10 cellular contexts compared by ENCODE assay signal in the genomic region with DNA sequence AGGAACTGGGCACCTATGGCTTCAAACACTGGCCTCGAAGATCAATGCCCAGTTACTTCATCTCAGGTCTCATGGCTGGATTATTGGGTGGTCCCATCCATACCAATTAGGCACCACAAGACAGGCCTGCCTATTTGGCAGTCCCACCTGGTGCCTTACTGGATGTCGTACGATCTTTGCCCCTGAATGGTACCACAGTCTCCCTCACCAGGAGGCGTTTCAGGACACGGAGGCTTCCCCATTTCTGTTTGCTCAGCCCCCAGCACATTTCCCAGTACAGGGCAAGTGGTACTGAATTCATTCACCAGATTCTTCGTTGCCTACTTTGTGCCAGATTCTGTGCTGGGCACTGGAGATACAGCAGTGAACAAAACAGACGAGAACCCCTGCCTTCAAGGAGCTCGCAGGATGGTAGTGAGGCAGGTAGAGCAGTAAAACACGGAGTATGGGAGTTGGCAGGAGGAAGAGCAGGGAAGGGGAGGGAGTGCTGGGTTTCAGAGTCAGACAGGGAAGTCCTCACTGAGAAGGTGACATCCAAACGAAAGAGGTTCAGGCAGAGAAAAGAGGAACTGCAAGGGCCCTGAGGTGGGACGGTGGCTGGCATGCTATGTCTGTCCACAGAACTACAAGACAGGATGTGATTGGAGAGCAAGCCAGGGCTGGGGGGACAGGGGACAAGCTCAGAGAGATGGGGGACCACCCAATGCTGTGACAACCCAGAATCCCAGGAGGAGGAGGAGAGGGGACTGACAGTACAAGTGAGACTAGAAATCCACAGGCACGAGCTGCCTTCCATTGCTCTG.
DNase-seq lines count a peak whose midpoint lies in the region; ATAC-seq, FAIRE-seq and TF ChIP-seq lines count a peak whose summit lies in the region.
"Had no signal": no experiment of that assay in that cellular context is flagged by ENCODE, and none has a peak within 500 bp of the region (broad histone marks: within the 10 kb centered on the region; RNA-seq: fewer than 3 reads in every experiment).

No MANE protein-coding gene starts in this region.

- H3K27ac Mint-ChIP-seq in CD4-positive, alpha-beta memory T cell: peak overlapping the region; percentile 94 to 99 (median 96)

- POLR2A ChIA-PET in CD4-positive, alpha-beta memory T cell (lab: Charles Lee; ENCODE audit: partially characterized antibody): interaction anchor here (11.3 kb wide), 1 partner anchor 22 kb away, joined by 332 read pairs; no protein-coding TSS in a partner anchor

- H3K4me1 ChIP-seq in CD4-positive, alpha-beta memory T cell (ENCODE audit: insufficient read depth, low read length): peaks cover 81% of the 10 kb centered on the region
- H3K4me1 ChIP-seq in kidney (ENCODE audit: control insufficient read depth in 1 of 2, insufficient read depth in 1 of 2, low read depth in 1 of 2, low read length in 2 of 2): peaks cover 45 to 65% of the 10 kb centered on the region in 2 donors

- H3K9me3 ChIP-seq in CD4-positive, alpha-beta memory T cell (ENCODE audit: control insufficient read depth in 1 of 2, low read length in 2 of 2): no peaks in the 10 kb centered on the region
- H3K9me3 ChIP-seq in kidney (ENCODE audit: control insufficient read depth in 1 of 2, low read length in 2 of 2): no peaks in the 10 kb centered on the region

- no peak for DNase-seq in CD4-positive, alpha-beta memory T cell
- DNase-seq in SIG-M5 treated with dmso at 0.1 percent for 504 hours (lab: John Stamatoyannopoulos, UW; ENCODE audit: unreplicated experiment) (peak; percentile 71), kidney (peak; percentile 68), activated gamma-delta T cell (lab: John Stamatoyannopoulos, UW) (no peak)
- DNase-seq: activated CD4-positive, CD25-positive, alpha-beta regulatory T cell; NCI-H187 treated with DMSO at 0.1 percent for 48 hours had no signal

- peak overlapping the region in 1 of 2 donors; percentile 44 for H3K9ac ChIP-seq in kidney (ENCODE audit: low read length in 2 of 2)

- H3K4me1 Mint-ChIP-seq in CD4-positive, alpha-beta memory T cell: peaks cover 61 to 86% (median 77%) of the 10 kb centered on the region in 4 donors

- no peaks in the 10 kb centered on the region for H3K36me3 ChIP-seq in CD4-positive, alpha-beta memory T cell (ENCODE audit: insufficient read depth, low read length)
- no peaks in the 10 kb centered on the region for H3K36me3 ChIP-seq in kidney (ENCODE audit: control insufficient read depth in 1 of 2, insufficient read depth in 2 of 2, low read length in 2 of 2)

- peak overlapping the region; percentile 23 to 92 (median 72) for H3K4me3 Mint-ChIP-seq in CD4-positive, alpha-beta memory T cell

- ATAC-seq in GM21381 (IDR thresholded peaks at IDR 0.05; ENCODE audit: unreplicated experiment) (peak; percentile 18), GM18873 (IDR thresholded peaks at IDR 0.05; ENCODE audit: low FRiP score, unreplicated experiment) (no peak), HG03571 (IDR thresholded peaks at IDR 0.05; ENCODE audit: unreplicated experiment) (no peak), GM18520 (IDR thresholded peaks at IDR 0.05; ENCODE audit: unreplicated experiment) (no peak)

- H3K4me3 ChIP-seq in CD4-positive, alpha-beta memory T cell (ENCODE audit: low read length in 2 of 2): no peak overlapping the region
- no peak overlapping the region for H3K4me3 ChIP-seq in kidney (ENCODE audit: low read length in 2 of 2)

- CTCF ChIA-PET in CD4-positive, alpha-beta memory T cell (lab: Charles Lee; ENCODE audit: partially characterized antibody): interaction anchor here (1.0 to 6.3 kb wide), 4 partner anchors 10 to 54 kb away, joined by 3 to 51 read pairs (median 4); no protein-coding TSS in a partner anchor

- no peaks in the 10 kb centered on the region for H3K27me3 Mint-ChIP-seq in CD4-positive, alpha-beta memory T cell

- no peaks in the 10 kb centered on the region for H3K27me3 ChIP-seq in CD4-positive, alpha-beta memory T cell (ENCODE audit: insufficient read depth, low read length)

- intact Hi-C loops in CD4-positive, alpha-beta memory T cell (cut with micrococcal nuclease): no loop called here
- intact Hi-C loops in kidney (cut with DNase I): no loop called here

- no peak for FAIRE-seq in kidney (lab: Jason Lieb, UNC)

- TF ChIP-seq CTCF in kidney (IDR thresholded peaks at IDR 0.05; ENCODE audit: borderline replicate concordance, extremely low read depth, insufficient read depth): no peak

- H3K27ac ChIP-seq in CD4-positive, alpha-beta memory T cell (ENCODE audit: low read depth, low read length): peak overlapping the region; percentile 28
- peak overlapping the region; percentile 23 to 26 for H3K27ac ChIP-seq in kidney (ENCODE audit: low read depth in 2 of 2, low read length in 2 of 2)

- H3K9me3 Mint-ChIP-seq in CD4-positive, alpha-beta memory T cell: peaks cover 0 to 1% (median 0%) of the 10 kb centered on the region in 8 donors

- peaks cover 0 to 2% of the 10 kb centered on the region in 2 donors for H3K36me3 Mint-ChIP-seq in CD4-positive, alpha-beta memory T cell

Comparison
In these comparisons a context has a peak if more than half of its experiments do, and no peak if none do; other contexts are left out.
1. DNase-seq: peak in SIG-M5 treated with dmso at 0.1 percent for 504 hours (single experiment) and kidney (single experiment); none in CD4-positive, alpha-beta memory T cell (0 of 5) and activated gamma-delta T cell (single experiment).